In the genomic region with DNA sequence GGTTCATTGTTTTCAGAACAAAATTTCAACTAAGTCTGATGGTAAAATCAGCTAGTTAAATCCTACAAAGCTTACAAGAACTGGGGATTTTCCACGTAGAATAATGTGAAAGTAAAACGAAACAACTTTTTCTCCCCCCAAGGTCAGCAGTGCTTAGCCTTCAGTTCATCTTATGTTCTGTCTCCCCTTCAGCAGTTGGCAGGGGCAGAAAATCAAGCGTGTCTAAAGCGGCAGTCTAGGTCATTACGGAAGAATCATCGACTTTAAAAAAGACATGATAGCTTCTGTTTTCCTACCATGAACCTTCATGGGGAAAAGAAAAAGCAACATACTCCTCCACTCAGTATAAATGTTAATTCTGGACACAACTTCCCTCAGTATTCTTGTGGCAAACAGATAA, we compare ENCODE assay signal across 22 cellular contexts. TPM values are rescaled to one million over a fixed set of nuclear protein-coding genes. Genes with fewer than 3 reads are reported as not detected.
A peak's percentile ranks its signal among the peaks of the same experiment; 100 is the strongest.
DNase-seq lines count a peak whose midpoint lies in the region; ATAC-seq and TF ChIP-seq lines count a peak whose summit lies in the region.
"Had no signal": no experiment of that assay in that cellular context is flagged by ENCODE, and none has a peak within 500 bp of the region (broad histone marks: within the 10 kb centered on the region; RNA-seq: fewer than 3 reads in every experiment).

No MANE protein-coding gene starts in this region.

- in situ Hi-C loops in GM13976 (cut with MboI; ENCODE audit: low sequenced_read_pairs, unreplicated experiment), result no loop called here

- no peaks in the 10 kb centered on the region for H3K36me3 ChIP-seq in CD8-positive, alpha-beta T cell (ENCODE audit: insufficient read depth, low read length)
- H3K36me3 ChIP-seq in prostate gland, result no peaks in the 10 kb centered on the region
- H3K36me3 ChIP-seq: HAP-1, MG63, transverse colon had no signal

- POLR2A ChIA-PET in CD8-positive, alpha-beta T cell (lab: Charles Lee), result interaction anchor here (1.5 kb wide), 1 partner anchor 38 kb away, joined by 3 read pairs; no protein-coding TSS in a partner anchor

- no peak overlapping the region for H3K4me3 Mint-ChIP-seq in CD8-positive, alpha-beta T cell
- H3K4me3 Mint-ChIP-seq in T-helper 17 cell (no peak overlapping the region), memory B cell (no peak overlapping the region)
- H3K4me3 Mint-ChIP-seq: activated CD8-positive, alpha-beta T cell treated with anti-CD3 and anti-CD28 coated beads, Interleukin-2, amount 10 ng/mL, durations not matched to agents 7 days and 5 days; activated naive CD8-positive, alpha-beta T cell; nephron had no signal

- no peak overlapping the region for H3K4me3 ChIP-seq in CD8-positive, alpha-beta T cell (ENCODE audit: low read depth, low read length)
- no peak overlapping the region for H3K4me3 ChIP-seq in prostate gland
- H3K4me3 ChIP-seq: A549, HAP-1, MG63, transverse colon had no signal

- CTCF ChIA-PET in CD8-positive, alpha-beta T cell (lab: Charles Lee), result no interaction called here

- peaks cover 22% of the 10 kb centered on the region for H3K36me3 Mint-ChIP-seq in CD8-positive, alpha-beta T cell
- no peaks in the 10 kb centered on the region for H3K36me3 Mint-ChIP-seq in T-helper 17 cell (ENCODE audit: low read depth)
- H3K36me3 Mint-ChIP-seq in memory B cell, result peaks cover 3% of the 10 kb centered on the region

- TF ChIP-seq CTCF in CD8-positive, alpha-beta T cell (IDR thresholded peaks at IDR 0.05), result no peak
- TF ChIP-seq CTCF in GM13976 (IDR thresholded peaks at IDR 0.05; ENCODE audit: borderline replicate concordance, control extremely low read depth, extremely low read depth, insufficient read depth, missing control alignments) (no peak), prostate gland (IDR thresholded peaks at IDR 0.05) (no peak)

- no peak for DNase-seq in CD8-positive, alpha-beta T cell
- DNase-seq in GM13976 (ENCODE audit: low spot score) (peak; percentile 49), T-helper 17 cell (no peak), memory B cell (ENCODE audit: low spot score in 2 of 2) (no peak), prostate gland (ENCODE audit: low spot score) (no peak), AG08396 (ENCODE audit: low spot score) (no peak), AML-193 (lab: John Stamatoyannopoulos, UW) (no peak)
- DNase-seq: activated CD8-positive, alpha-beta T cell treated with anti-CD3 and anti-CD28 coated beads, Interleukin-2, amount 10 ng/mL, durations not matched to agents 7 days and 5 days; central memory CD4-positive, alpha-beta T cell; dermis blood vessel endothelial cell; DND-41; islet precursor cell; KBM-7; MG63; NCI-H2029; NCI-H526 treated with DMSO at 0.1 percent for 48 hours; transverse colon had no signal

- H3K27ac Mint-ChIP-seq in CD8-positive, alpha-beta T cell, result peak overlapping the region; percentile 25
- H3K27ac Mint-ChIP-seq in T-helper 17 cell, result peak overlapping the region; percentile 61
- H3K27ac Mint-ChIP-seq in memory B cell, result peak overlapping the region; percentile 35
- H3K27ac Mint-ChIP-seq: activated CD8-positive, alpha-beta T cell treated with anti-CD3 and anti-CD28 coated beads, Interleukin-2, amount 10 ng/mL, durations not matched to agents 7 days and 5 days; activated naive CD8-positive, alpha-beta T cell had no signal

- H3K9me3 Mint-ChIP-seq in CD8-positive, alpha-beta T cell, result no peaks in the 10 kb centered on the region
- H3K9me3 Mint-ChIP-seq in memory B cell, result peaks cover 1% of the 10 kb centered on the region
- H3K9me3 Mint-ChIP-seq: nephron had no signal

- no peaks in the 10 kb centered on the region for H3K27me3 ChIP-seq in CD8-positive, alpha-beta T cell (ENCODE audit: insufficient read depth, low read length)
- no peaks in the 10 kb centered on the region for H3K27me3 ChIP-seq in prostate gland (replicated peaks; ENCODE audit: insufficient read depth)
- H3K27me3 ChIP-seq: MG63, transverse colon had no signal

- ATAC-seq in CD8-positive, alpha-beta T cell, result no peak
- ATAC-seq in T-helper 17 cell (no peak), memory B cell (ENCODE audit: low read depth) (peak; percentile 86), HG03095 (IDR thresholded peaks at IDR 0.05; ENCODE audit: unreplicated experiment) (no peak)
- ATAC-seq: A549; activated CD8-positive, alpha-beta T cell treated with anti-CD3 and anti-CD28 coated beads, Interleukin-2, amount 10 ng/mL, durations not matched to agents 7 days and 5 days had no signal

- TF ChIP-seq POLR2A in prostate gland (IDR thresholded peaks at IDR 0.05), result no peak

- H3K27ac ChIP-seq in CD8-positive, alpha-beta T cell (ENCODE audit: low read depth, low read length), result no peak overlapping the region
- no peak overlapping the region for H3K27ac ChIP-seq in prostate gland
- H3K27ac ChIP-seq: A549, transverse colon had no signal

- no peaks in the 10 kb centered on the region for H3K27me3 Mint-ChIP-seq in CD8-positive, alpha-beta T cell (ENCODE audit: low read depth)
- H3K27me3 Mint-ChIP-seq in T-helper 17 cell, result no peaks in the 10 kb centered on the region
- no peaks in the 10 kb centered on the region for H3K27me3 Mint-ChIP-seq in memory B cell
- H3K27me3 Mint-ChIP-seq: activated naive CD8-positive, alpha-beta T cell had no signal

- WGBS in prostate gland, result 95% methylated on average over 6 of the region's 6 CpGs

- H3K9me3 ChIP-seq in CD8-positive, alpha-beta T cell (ENCODE audit: low read length), result no peaks in the 10 kb centered on the region
- H3K9me3 ChIP-seq in T-helper 17 cell (ENCODE audit: control insufficient read depth, low read length, poor library complexity, severe bottlenecking) (no peaks in the 10 kb centered on the region), prostate gland (no peaks in the 10 kb centered on the region)
- H3K9me3 ChIP-seq: A549, HAP-1, MG63, transverse colon had no signal

- H3K4me1 ChIP-seq in CD8-positive, alpha-beta T cell (ENCODE audit: insufficient read depth, low read length), result no peaks in the 10 kb centered on the region
- H3K4me1 ChIP-seq in prostate gland (replicated peaks), result peaks cover 8% of the 10 kb centered on the region

- intact Hi-C loops in CD8-positive, alpha-beta T cell (cut with DNase I, micrococcal nuclease), result no loop called here
- intact Hi-C loops in prostate gland (cut with DNase I), result loop anchor here (5.0 kb wide), 1 partner anchor 41 kb away; no protein-coding TSS in a partner anchor

- peaks cover 22% of the 10 kb centered on the region for H3K4me1 Mint-ChIP-seq in CD8-positive, alpha-beta T cell (ENCODE audit: low read depth)
- H3K4me1 Mint-ChIP-seq in T-helper 17 cell, result peaks cover 15% of the 10 kb centered on the region
- peaks cover 21% of the 10 kb centered on the region for H3K4me1 Mint-ChIP-seq in memory B cell

RNA-seq across cellular contexts. Expression of gene GNA13, which starts 50.7 kb away (rescaled TPM):
- total RNA-seq in CD8-positive, alpha-beta T cell, result 100 to 1,000 TPM; 173 to 185 TPM
- total RNA-seq in T-helper 17 cell (100 to 1,000 TPM; 102 to 132 TPM), prostate gland (10 to 100 TPM; 35.0 to 68.4 TPM)
